9 cellular contexts compared by ENCODE assay signal in the genomic region with DNA sequence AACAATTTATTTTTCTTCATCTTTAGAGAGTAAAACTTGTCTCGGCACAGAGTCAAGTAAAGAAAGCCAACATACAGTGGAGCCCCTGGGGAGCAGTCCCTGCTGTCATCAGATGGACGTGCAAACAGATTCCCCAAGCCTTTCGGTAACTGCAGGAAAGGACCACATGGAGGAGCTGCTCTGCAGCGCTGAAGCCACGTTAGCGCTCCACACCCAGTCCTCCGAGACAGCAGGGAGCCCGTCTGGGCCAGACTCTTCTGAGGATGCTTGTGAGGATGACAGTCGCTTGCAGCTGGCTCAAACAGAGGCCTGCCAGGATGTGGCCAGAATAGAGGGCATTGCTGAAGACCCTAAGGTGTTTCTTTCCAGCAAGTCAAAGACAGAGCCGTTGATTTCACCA.
DNase-seq lines count a peak whose midpoint lies in the region; ATAC-seq and TF ChIP-seq lines count a peak whose summit lies in the region.
"Had no signal": no experiment of that assay in that cellular context is flagged by ENCODE, and none has a peak within 500 bp of the region (broad histone marks: within the 10 kb centered on the region; RNA-seq: fewer than 3 reads in every experiment).

No MANE protein-coding gene starts in this region.

- CTCF ChIA-PET in AG04450 (lab: Charles Lee): interaction anchor here (0.8 to 4.9 kb wide), 13 partner anchors 9 to 109 kb away, joined by 3 to 32 read pairs (median 7); no protein-coding TSS in a partner anchor

- H3K9me3 Mint-ChIP-seq in activated CD4-positive, alpha-beta T cell treated with anti-CD3 and anti-CD28 coated beads, Interleukin-2, amount 10 ng/mL, durations not matched to agents 24 days and 14 days: peaks cover 4% of the 10 kb centered on the region

- H3K4me3 ChIP-seq in AG04450 (ENCODE audit: low read depth, low read length) (peak overlapping the region; percentile 10), epithelial cell of esophagus (ENCODE audit: low read length) (no peak overlapping the region), mucosa of descending colon (no peak overlapping the region), spleen (no peak overlapping the region)

- H3K4me1 ChIP-seq in mucosa of descending colon (ENCODE audit: low read depth): no peaks in the 10 kb centered on the region
- peaks cover 0 to 15% (median 7%) of the 10 kb centered on the region in 6 donors for H3K4me1 ChIP-seq in spleen

- H3K9me3 ChIP-seq in AG04450 (ENCODE audit: control insufficient read depth, insufficient read depth, low read length): no peaks in the 10 kb centered on the region
- no peaks in the 10 kb centered on the region for H3K9me3 ChIP-seq in mucosa of descending colon
- H3K9me3 ChIP-seq in spleen: no peaks in the 10 kb centered on the region

- intact Hi-C loops in mucosa of descending colon (cut with DNase I, micrococcal nuclease) (no loop called here), spleen (cut with DNase I; ENCODE audit: low total_unique reads) (no loop called here)
- intact Hi-C loops in activated CD4-positive, alpha-beta T cell treated with anti-CD3 and anti-CD28 coated beads, Interleukin-2, amount 10 ng/mL, durations not matched to agents 24 days and 14 days (cut with micrococcal nuclease): no loop called here

- peaks cover 37% of the 10 kb centered on the region for H3K36me3 Mint-ChIP-seq in activated CD4-positive, alpha-beta T cell treated with anti-CD3 and anti-CD28 coated beads, Interleukin-2, amount 10 ng/mL, durations not matched to agents 24 days and 14 days (ENCODE audit: low read depth)

- H3K27me3 Mint-ChIP-seq in activated CD4-positive, alpha-beta T cell treated with anti-CD3 and anti-CD28 coated beads, Interleukin-2, amount 10 ng/mL, durations not matched to agents 24 days and 14 days: no peaks in the 10 kb centered on the region
- H3K27me3 Mint-ChIP-seq: activated naive CD8-positive, alpha-beta T cell had no signal

- TF ChIP-seq CTCF in AG04450 (IDR thresholded peaks at IDR 0.05; ENCODE audit: low read depth, low read length): peak; percentile 88
- TF ChIP-seq CTCF in epithelial cell of esophagus (IDR thresholded peaks at IDR 0.05; ENCODE audit: insufficient read depth, low read depth, low read length, missing control alignments): peak; percentile 53
- TF ChIP-seq CTCF in mucosa of descending colon (IDR thresholded peaks at IDR 0.05): peak; percentile 18
- no peak for TF ChIP-seq CTCF in spleen (IDR thresholded peaks at IDR 0.05 in 8 of 11, conservative IDR thresholded peaks at IDR 0.05 in 3 of 11)

- H3K4me1 Mint-ChIP-seq in activated CD4-positive, alpha-beta T cell treated with anti-CD3 and anti-CD28 coated beads, Interleukin-2, amount 10 ng/mL, durations not matched to agents 24 days and 14 days: peaks cover 2% of the 10 kb centered on the region

- no peak overlapping the region for H3K27ac Mint-ChIP-seq in activated CD4-positive, alpha-beta T cell treated with anti-CD3 and anti-CD28 coated beads, Interleukin-2, amount 10 ng/mL, durations not matched to agents 24 days and 14 days

- 76 to 83% (median 81%) methylated on average over 8 to 10 of the region's 10 CpGs for WGBS in spleen, 5 donors

- H3K4me3 Mint-ChIP-seq in activated CD4-positive, alpha-beta T cell treated with anti-CD3 and anti-CD28 coated beads, Interleukin-2, amount 10 ng/mL, durations not matched to agents 24 days and 14 days: no peak overlapping the region
- H3K4me3 Mint-ChIP-seq: activated naive CD8-positive, alpha-beta T cell had no signal

- ATAC-seq in mucosa of descending colon (peak; percentile 82), GM18498 (IDR thresholded peaks at IDR 0.05; ENCODE audit: unreplicated experiment) (no peak), HG03378 (IDR thresholded peaks at IDR 0.05; ENCODE audit: unreplicated experiment) (no peak)

- POLR2A ChIA-PET in AG04450 (lab: Yijun Ruan, JAX): interaction anchor here (0.6 to 1.3 kb wide), 2 partner anchors 14 to 15 kb away, joined by 3 to 4 read pairs; no protein-coding TSS in a partner anchor

- no peak for TF ChIP-seq POLR2A in spleen (IDR thresholded peaks at IDR 0.05)

- peak overlapping the region; percentile 40 for H3K27ac ChIP-seq in AG04450 (ENCODE audit: low read depth, low read length)
- no peak overlapping the region for H3K27ac ChIP-seq in spleen

- H3K36me3 ChIP-seq in mucosa of descending colon (ENCODE audit: low read depth) (no peaks in the 10 kb centered on the region), spleen (peaks cover 0 to 97% (median 49%) of the 10 kb centered on the region in 6 donors)

- peak; percentile 33 for DNase-seq in AG04450 (ENCODE audit: low read depth, low spot score)
- DNase-seq in NCI-H2107 (lab: John Stamatoyannopoulos, UW): peak; percentile 47
- peak; percentile 31 for DNase-seq in epithelial cell of esophagus (ENCODE audit: low read depth)
- peak; percentile 39 to 55 (median 41) for DNase-seq in mucosa of descending colon
- no peak for DNase-seq in spleen
- no peak for DNase-seq in activated CD4-positive, alpha-beta T cell treated with anti-CD3 and anti-CD28 coated beads, Interleukin-2, amount 10 ng/mL, durations not matched to agents 24 days and 14 days

- H3K27me3 ChIP-seq in AG04450 (ENCODE audit: control insufficient read depth, insufficient read depth, low read length): no peaks in the 10 kb centered on the region
- no peaks in the 10 kb centered on the region for H3K27me3 ChIP-seq in spleen (replicated peaks in 1 of 7)

Comparison
In these comparisons a context has a peak if more than half of its experiments do, and no peak if none do; other contexts are left out.
1. DNase-seq: peak in AG04450 (single experiment), NCI-H2107 (single experiment), epithelial cell of esophagus (single experiment) and mucosa of descending colon (3 of 3); none in spleen (single experiment) and activated CD4-positive, alpha-beta T cell treated with anti-CD3 and anti-CD28 coated beads, Interleukin-2, amount 10 ng/mL, durations not matched to agents 24 days and 14 days (single experiment).
2. CTCF ChIP-seq: peak in AG04450 (single experiment), epithelial cell of esophagus (single experiment) and mucosa of descending colon (single experiment); none in spleen (0 of 11).